In the genomic region with DNA sequence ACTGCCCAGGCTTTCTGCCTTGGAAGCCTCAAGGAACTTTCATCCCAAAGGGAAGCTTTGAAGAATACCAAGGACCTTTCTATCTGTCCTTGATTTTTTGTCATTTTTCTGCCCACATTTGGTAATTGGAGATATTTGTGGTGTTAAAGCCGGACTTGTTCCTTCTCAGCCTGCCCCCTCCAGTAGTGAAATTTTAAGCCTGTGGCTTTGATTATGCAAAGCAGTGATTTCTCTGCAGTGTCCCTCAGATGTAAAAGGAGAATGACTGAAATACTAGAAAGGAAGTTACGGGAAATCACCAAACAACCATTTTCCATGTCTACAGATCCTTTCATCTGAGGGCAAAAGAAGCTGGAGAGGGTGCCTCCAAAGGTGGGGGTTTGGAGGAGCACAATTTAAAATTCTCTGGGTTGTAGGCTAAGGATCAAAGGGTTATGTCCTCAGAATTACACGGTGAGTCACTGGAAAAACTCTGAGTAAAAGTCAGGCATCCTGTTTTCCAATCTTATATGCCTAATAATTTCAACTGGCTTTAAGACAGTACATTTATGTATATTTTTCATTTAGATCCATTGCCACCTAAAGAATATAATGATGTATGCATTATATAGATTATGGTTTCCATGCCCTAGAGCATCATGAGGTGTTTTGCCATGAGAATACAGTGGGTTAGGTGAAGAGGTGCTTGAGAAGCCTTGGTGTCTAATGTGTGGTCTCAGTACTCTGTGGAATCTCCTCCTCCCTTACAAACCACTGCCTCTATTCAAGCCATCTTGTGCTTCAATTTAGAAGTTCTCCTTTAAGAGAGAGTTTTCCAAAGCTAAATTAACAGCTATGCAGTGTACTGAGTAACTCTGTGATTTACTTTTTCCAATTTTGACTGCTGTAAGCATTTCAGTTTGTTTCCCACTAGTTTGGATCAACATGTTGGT, we compare ENCODE assay signal across 12 cellular contexts.
DNase-seq lines count a peak whose midpoint lies in the region; ATAC-seq and TF ChIP-seq lines count a peak whose summit lies in the region.
"Had no signal": no experiment of that assay in that cellular context is flagged by ENCODE, and none has a peak within 500 bp of the region (broad histone marks: within the 10 kb centered on the region; RNA-seq: fewer than 3 reads in every experiment).

No MANE protein-coding gene starts in this region.

- WGBS in heart right ventricle, 2 donors = 84 to 87% methylated on average over 3 of the region's 3 CpGs

- intact Hi-C loops in heart right ventricle (cut with DNase I) = no loop called here

- H3K27ac ChIP-seq in heart right ventricle = no peak overlapping the region
- H3K27ac ChIP-seq: ascending aorta, psoas muscle, VCaP had no signal

- H3K4me3 ChIP-seq in GM12864 (ENCODE audit: low read depth, low read length) (no peak overlapping the region), choroid plexus epithelial cell (ENCODE audit: low read depth, low read length) (no peak overlapping the region), heart right ventricle (no peak overlapping the region)
- H3K4me3 ChIP-seq: ascending aorta, psoas muscle had no signal

- H3K9me3 ChIP-seq in heart right ventricle = no peaks in the 10 kb centered on the region
- H3K9me3 ChIP-seq: ascending aorta, psoas muscle had no signal

- ATAC-seq in omental fat pad (ENCODE audit: low FRiP score) = peak; percentile 44
- ATAC-seq in GM21360 (IDR thresholded peaks at IDR 0.05; ENCODE audit: unreplicated experiment) = no peak
- no peak for ATAC-seq in heart right ventricle
- ATAC-seq: psoas muscle had no signal

- H3K36me3 ChIP-seq in heart right ventricle = no peaks in the 10 kb centered on the region
- H3K36me3 ChIP-seq: ascending aorta had no signal

- peaks cover 0 to 14% (median 0%) of the 10 kb centered on the region in 9 donors for H3K4me1 ChIP-seq in heart right ventricle
- H3K4me1 ChIP-seq: psoas muscle had no signal

- DNase-seq in GM12864 (ENCODE audit: low read depth) (peak; percentile 10), LoVo (ENCODE audit: low spot score) (peak; percentile 62), choroid plexus epithelial cell (ENCODE audit: low read depth) (peak; percentile 66), omental fat pad (ENCODE audit: low spot score) (no peak), NCI-H1048 (lab: John Stamatoyannopoulos, UW) (no peak), heart right ventricle (no peak)
- DNase-seq in activated CD4-positive, alpha-beta T cell treated with anti-CD3 and anti-CD28 coated beads, Interleukin-2, amount 50 U/mL, for 4 hours = no peak
- DNase-seq: DND-41, psoas muscle had no signal

- no peaks in the 10 kb centered on the region for H3K27me3 ChIP-seq in heart right ventricle
- H3K27me3 ChIP-seq: ascending aorta had no signal

- TF ChIP-seq CTCF in GM12864 (IDR thresholded peaks at IDR 0.05; ENCODE audit: low read depth, low read length, missing control alignments) = no peak
- TF ChIP-seq CTCF in choroid plexus epithelial cell (conservative IDR thresholded peaks at IDR 0.05; ENCODE audit: low read depth, low read length) = no peak
- no peak for TF ChIP-seq CTCF in omental fat pad (IDR thresholded peaks at IDR 0.05)
- no peak for TF ChIP-seq CTCF in heart right ventricle (IDR thresholded peaks at IDR 0.05)

Comparison
In these comparisons a context has a peak if more than half of its experiments do, and no peak if none do; other contexts are left out.
1. DNase-seq: peak in GM12864 (single experiment), LoVo (single experiment) and choroid plexus epithelial cell (single experiment); none in omental fat pad (single experiment), NCI-H1048 (single experiment), activated CD4-positive, alpha-beta T cell treated with anti-CD3 and anti-CD28 coated beads, Interleukin-2, amount 50 U/mL, for 4 hours (0 of 2) and heart right ventricle (0 of 2).